Comparison of ENCODE assay signal across 31 cellular contexts in genomic region chr10:94757916-94758315, GRCh38. TPM values are rescaled to one million over a fixed set of nuclear protein-coding genes. Genes with fewer than 3 reads are reported as not detected.
"Had no signal": no experiment of that assay in that cellular context is flagged by ENCODE, and none has a peak within 500 bp of the region (broad histone marks: within the 10 kb centered on the region; RNA-seq: fewer than 3 reads in every experiment).

No MANE protein-coding gene starts in this region.

- H3K9ac ChIP-seq: KMS-11 had no signal

- H3K27me3 Mint-ChIP-seq: activated CD4-positive, alpha-beta T cell treated with anti-CD3 and anti-CD28 coated beads, Interleukin-2, amount 10 ng/mL, durations not matched to agents 7 days and 5 days; activated T-cell treated with anti-CD3 and anti-CD28 coated beads, Interleukin-2, amount 50 U/mL, for 24 hours had no signal

- H3K27ac Mint-ChIP-seq: activated CD4-positive, alpha-beta T cell treated with anti-CD3 and anti-CD28 coated beads, Interleukin-2, amount 10 ng/mL, durations not matched to agents 7 days and 5 days; activated CD8-positive, alpha-beta T cell treated with anti-CD3 and anti-CD28 coated beads, Interleukin-2, amount 10 ng/mL, durations not matched to agents 7 days and 5 days; activated naive CD4-positive, alpha-beta T cell treated with anti-CD3 and anti-CD28 coated beads for 36 hours; activated naive CD4-positive, alpha-beta T cell treated with anti-CD3 and anti-CD28 coated beads, Interleukin-2, amount 50 U/mL, for 72 hours; activated T-cell treated with anti-CD3 and anti-CD28 coated beads, Interleukin-2, amount 50 U/mL, for 24 hours had no signal

- H3K4me1 Mint-ChIP-seq: activated CD4-positive, alpha-beta T cell treated with anti-CD3 and anti-CD28 coated beads, Interleukin-2, amount 10 ng/mL, durations not matched to agents 7 days and 5 days had no signal

- H3K27ac ChIP-seq: adrenal gland, body of pancreas, breast epithelium, KMS-11, SJCRH30, SK-N-MC, WERI-Rb-1 had no signal

- H3K27me3 ChIP-seq: adrenal gland, body of pancreas, breast epithelium, SJCRH30 had no signal

- DNase-seq: activated CD4-positive, alpha-beta T cell treated with anti-CD3 and anti-CD28 coated beads, Interleukin-2, amount 10 ng/mL, durations not matched to agents 7 days and 5 days; activated CD4-positive, alpha-beta T cell treated with anti-CD3 and anti-CD28 coated beads, Interleukin-2, amount 50 U/mL, for 48 hours; activated CD8-positive, alpha-beta T cell treated with anti-CD3 and anti-CD28 coated beads, Interleukin-2, amount 10 ng/mL, durations not matched to agents 7 days and 5 days; activated gamma-delta T cell treated with Interleukin-2 at 50 U/mL for 16 hours; activated naive CD4-positive, alpha-beta T cell treated with anti-CD3 and anti-CD28 coated beads for 36 hours; activated T-cell treated with anti-CD3 and anti-CD28 coated beads, Interleukin-2, amount 50 U/mL, for 24 hours; adrenal gland; body of pancreas; MM.1S; MV-4-11; NCI-H1092; NCI-H1436 treated with DMSO at 0.1 percent for 48 hours; NCI-H1694 treated with DMSO at 0.1 percent for 48 hours; NCI-H2029; NCI-H345; NCI-H524 treated with DMSO at 0.1 percent for 48 hours; SHP77; SJCRH30; T1000; WERI-Rb-1 had no signal

- H3K4me2 ChIP-seq: KMS-11 had no signal

- H3K36me3 ChIP-seq: adrenal gland, breast epithelium, SJCRH30, WERI-Rb-1 had no signal

- H3K9me3 Mint-ChIP-seq: activated CD4-positive, alpha-beta T cell treated with anti-CD3 and anti-CD28 coated beads, Interleukin-2, amount 10 ng/mL, durations not matched to agents 7 days and 5 days; activated naive CD4-positive, alpha-beta T cell treated with anti-CD3 and anti-CD28 coated beads for 36 hours had no signal

- H3K9me3 ChIP-seq: adrenal gland, body of pancreas, SJCRH30 had no signal

- H3K4me3 Mint-ChIP-seq: activated CD4-positive, alpha-beta T cell treated with anti-CD3 and anti-CD28 coated beads, Interleukin-2, amount 10 ng/mL, durations not matched to agents 7 days and 5 days; activated CD8-positive, alpha-beta T cell treated with anti-CD3 and anti-CD28 coated beads, Interleukin-2, amount 10 ng/mL, durations not matched to agents 7 days and 5 days; activated naive CD4-positive, alpha-beta T cell treated with anti-CD3 and anti-CD28 coated beads for 36 hours; activated T-cell treated with anti-CD3 and anti-CD28 coated beads, Interleukin-2, amount 50 U/mL, for 24 hours had no signal

- ATAC-seq: activated CD8-positive, alpha-beta T cell treated with anti-CD3 and anti-CD28 coated beads, Interleukin-2, amount 10 ng/mL, durations not matched to agents 7 days and 5 days; activated naive CD4-positive, alpha-beta T cell treated with anti-CD3 and anti-CD28 coated beads, Interleukin-2, amount 50 U/mL, for 72 hours; body of pancreas; Panc1 had no signal

- H3K4me1 ChIP-seq: adrenal gland, body of pancreas, breast epithelium, SJCRH30 had no signal

- H3K4me3 ChIP-seq: adrenal gland, body of pancreas, breast epithelium, SJCRH30, SK-N-MC had no signal

RNA-seq across cellular contexts. Expression of gene CYP2C19, which starts 4.6 kb away (rescaled TPM):
- total RNA-seq: activated CD4-positive, alpha-beta T cell treated with anti-CD3 and anti-CD28 coated beads, Interleukin-2, amount 10 ng/mL, durations not matched to agents 7 days and 5 days; activated CD8-positive, alpha-beta T cell treated with anti-CD3 and anti-CD28 coated beads, Interleukin-2, amount 10 ng/mL, durations not matched to agents 7 days and 5 days; activated naive CD4-positive, alpha-beta T cell treated with anti-CD3 and anti-CD28 coated beads, Interleukin-2, amount 50 U/mL, for 72 hours; adrenal gland; astrocyte; cardiac septum; LHCN-M2; NCI-H460; SJCRH30; T-helper 1 cell treated with Interleukin-12 subunit alpha and Interleukin-12 subunit beta and Interleukin-4 antibody, amounts not matched to agents 30 ng/mL and 1 ng/mL, for 36 hours; T-helper 2 cell treated with Interferon-gamma antibody and Interleukin-4, amounts not matched to agents 100 ng/mL and 5 ng/mL, for 36 hours had no signal
- polyA plus RNA-seq: adrenal gland had no signal
